8 cellular contexts compared by ENCODE assay signal in genomic region chrX:9644335-9644734, GRCh38.
A peak's percentile ranks its signal among the peaks of the same experiment; 100 is the strongest.
DNase-seq lines count a peak whose midpoint lies in the region; ATAC-seq lines count a peak whose summit lies in the region.

No MANE protein-coding gene starts in this region.

- peak in 8 of 9 donors; percentile 22 to 58 (median 36) for DNase-seq in naive thymus-derived CD4-positive, alpha-beta T cell
- DNase-seq in MV-4-11 (lab: John Stamatoyannopoulos, UW) (no peak), epidermal melanocyte (ENCODE audit: insufficient read length, low spot score) (no peak), NCI-H2227 treated with DMSO at 0.1 percent for 48 hours (lab: John Stamatoyannopoulos, UW) (no peak), globus pallidus (ENCODE audit: low spot score) (no peak)

- no peaks in the 10 kb centered on the region for H3K36me3 ChIP-seq in naive thymus-derived CD4-positive, alpha-beta T cell (ENCODE audit: control insufficient read depth in 2 of 3, insufficient read depth in 3 of 3, low read length in 3 of 3)

- POLR2A ChIA-PET in naive thymus-derived CD4-positive, alpha-beta T cell (lab: Charles Lee) = no interaction called here

- CTCF ChIA-PET in naive thymus-derived CD4-positive, alpha-beta T cell (lab: Charles Lee) = no interaction called here

- intact Hi-C loops in naive thymus-derived CD4-positive, alpha-beta T cell (cut with micrococcal nuclease) = loop anchor here (1.0 to 10.0 kb wide), 3 partner anchors 33 to 672 kb away; partner anchors contain the start of gene TBL1X (in 1 of the 2)

- peak overlapping the region; percentile 34 for H3K4me3 Mint-ChIP-seq in T-helper 1 cell treated with Interleukin-12 subunit alpha and Interleukin-12 subunit beta and Interleukin-4 antibody, amounts not matched to agents 30 μg/mL and 1 μg/mL, for 36 hours
- peak overlapping the region in 8 of 10 donors; percentile 28 to 60 (median 49) for H3K4me3 Mint-ChIP-seq in naive thymus-derived CD4-positive, alpha-beta T cell

- H3K27me3 Mint-ChIP-seq in T-helper 1 cell treated with Interleukin-12 subunit alpha and Interleukin-12 subunit beta and Interleukin-4 antibody, amounts not matched to agents 30 μg/mL and 1 μg/mL, for 36 hours (ENCODE audit: low read depth) = no peaks in the 10 kb centered on the region
- no peaks in the 10 kb centered on the region for H3K27me3 Mint-ChIP-seq in naive thymus-derived CD4-positive, alpha-beta T cell

- peak; percentile 83 for ATAC-seq in GM18858 (IDR thresholded peaks at IDR 0.05; ENCODE audit: unreplicated experiment)
- peak; percentile 93 for ATAC-seq in HG02938 (IDR thresholded peaks at IDR 0.05; ENCODE audit: unreplicated experiment)
- peak; percentile 92 for ATAC-seq in naive thymus-derived CD4-positive, alpha-beta T cell

- H3K9me3 Mint-ChIP-seq in T-helper 1 cell treated with Interleukin-12 subunit alpha and Interleukin-12 subunit beta and Interleukin-4 antibody, amounts not matched to agents 30 μg/mL and 1 μg/mL, for 36 hours = no peaks in the 10 kb centered on the region
- H3K9me3 Mint-ChIP-seq in naive thymus-derived CD4-positive, alpha-beta T cell = no peaks in the 10 kb centered on the region

- peaks cover 3% of the 10 kb centered on the region for H3K36me3 Mint-ChIP-seq in T-helper 1 cell treated with Interleukin-12 subunit alpha and Interleukin-12 subunit beta and Interleukin-4 antibody, amounts not matched to agents 30 μg/mL and 1 μg/mL, for 36 hours (ENCODE audit: low read depth)
- peaks cover 0 to 4% (median 0%) of the 10 kb centered on the region in 5 donors for H3K36me3 Mint-ChIP-seq in naive thymus-derived CD4-positive, alpha-beta T cell

- H3K27me3 ChIP-seq in naive thymus-derived CD4-positive, alpha-beta T cell (ENCODE audit: control insufficient read depth in 2 of 2, insufficient read depth in 2 of 2, low read length in 2 of 2) = no peaks in the 10 kb centered on the region

- H3K4me1 Mint-ChIP-seq in T-helper 1 cell treated with Interleukin-12 subunit alpha and Interleukin-12 subunit beta and Interleukin-4 antibody, amounts not matched to agents 30 μg/mL and 1 μg/mL, for 36 hours (ENCODE audit: low read depth) = peaks cover 23% of the 10 kb centered on the region
- H3K4me1 Mint-ChIP-seq in naive thymus-derived CD4-positive, alpha-beta T cell = peaks cover 14 to 41% (median 36%) of the 10 kb centered on the region in 7 donors

- peaks cover 3 to 4% of the 10 kb centered on the region in 2 donors for H3K4me1 ChIP-seq in naive thymus-derived CD4-positive, alpha-beta T cell (ENCODE audit: control insufficient read depth in 2 of 2, insufficient read depth in 2 of 2, low read length in 2 of 2)

- no peak overlapping the region for H3K27ac ChIP-seq in naive thymus-derived CD4-positive, alpha-beta T cell (ENCODE audit: low read depth, low read length)

- H3K27ac Mint-ChIP-seq in T-helper 1 cell treated with Interleukin-12 subunit alpha and Interleukin-12 subunit beta and Interleukin-4 antibody, amounts not matched to agents 30 μg/mL and 1 μg/mL, for 36 hours = peak overlapping the region; percentile 36
- peak overlapping the region in 7 of 9 donors; percentile 9 to 78 (median 52) for H3K27ac Mint-ChIP-seq in naive thymus-derived CD4-positive, alpha-beta T cell

- H3K9me3 ChIP-seq in naive thymus-derived CD4-positive, alpha-beta T cell (ENCODE audit: control insufficient read depth in 2 of 3, low read length in 3 of 3) = no peaks in the 10 kb centered on the region

- H3K4me3 ChIP-seq in naive thymus-derived CD4-positive, alpha-beta T cell (ENCODE audit: low read length) = no peak overlapping the region

Comparison
In these comparisons a context has a peak if more than half of its experiments do, and no peak if none do; other contexts are left out.
1. DNase-seq: peak in naive thymus-derived CD4-positive, alpha-beta T cell (8 of 9); none in MV-4-11 (single experiment), epidermal melanocyte (single experiment), NCI-H2227 treated with DMSO at 0.1 percent for 48 hours (single experiment) and globus pallidus (single experiment).
2. Peak in every context shown above with its lines, with median percentiles within 50 percentile points of each other: ATAC-seq.